In genomic region chr5:148297695-148298094, GRCh38 we compare ENCODE assay signal across 1 cellular context.
TF ChIP-seq lines count a peak whose summit lies in the region.

No MANE protein-coding gene starts in this region.

TF ChIP-seq in H1, 55 proteins besides CTCF, POLR2A, EP300 and RAD21:
- no peak for TF ChIP-seq BCL11A (IDR thresholded peaks at IDR 0.05; ENCODE audit: low read depth in 2 of 2, low read length in 2 of 2)
- TF ChIP-seq KDM5A (IDR thresholded peaks at IDR 0.05; ENCODE audit: low read length), result no peak
- no peak for TF ChIP-seq TAF7 (optimal IDR thresholded peaks at IDR 0.05; ENCODE audit: borderline replicate concordance, low read depth, low read length)
- no peak for TF ChIP-seq NRF1 (IDR thresholded peaks at IDR 0.05; ENCODE audit: low read depth, low read length)
- no peak for TF ChIP-seq CTBP2 (IDR thresholded peaks at IDR 0.05; ENCODE audit: borderline replicate concordance, insufficient read depth, insufficient read length, low read length)
- no peak for TF ChIP-seq JUND (IDR thresholded peaks at IDR 0.05; ENCODE audit: low read length)
- no peak for TF ChIP-seq MAFK (IDR thresholded peaks at IDR 0.05; ENCODE audit: low read depth, low read length)
- TF ChIP-seq, protein P1, sequence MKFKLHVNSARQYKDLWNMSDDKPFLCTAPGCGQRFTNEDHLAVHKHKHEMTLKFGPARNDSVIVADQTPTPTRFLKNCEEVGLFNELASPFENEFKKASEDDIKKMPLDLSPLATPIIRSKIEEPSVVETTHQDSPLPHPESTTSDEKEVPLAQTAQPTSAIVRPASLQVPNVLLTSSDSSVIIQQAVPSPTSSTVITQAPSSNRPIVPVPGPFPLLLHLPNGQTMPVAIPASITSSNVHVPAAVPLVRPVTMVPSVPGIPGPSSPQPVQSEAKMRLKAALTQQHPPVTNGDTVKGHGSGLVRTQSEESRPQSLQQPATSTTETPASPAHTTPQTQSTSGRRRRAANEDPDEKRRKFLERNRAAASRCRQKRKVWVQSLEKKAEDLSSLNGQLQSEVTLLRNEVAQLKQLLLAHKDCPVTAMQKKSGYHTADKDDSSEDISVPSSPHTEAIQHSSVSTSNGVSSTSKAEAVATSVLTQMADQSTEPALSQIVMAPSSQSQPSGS (IDR thresholded peaks at IDR 0.05; ENCODE audit: low read length), result no peak
- TF ChIP-seq, protein P2, sequence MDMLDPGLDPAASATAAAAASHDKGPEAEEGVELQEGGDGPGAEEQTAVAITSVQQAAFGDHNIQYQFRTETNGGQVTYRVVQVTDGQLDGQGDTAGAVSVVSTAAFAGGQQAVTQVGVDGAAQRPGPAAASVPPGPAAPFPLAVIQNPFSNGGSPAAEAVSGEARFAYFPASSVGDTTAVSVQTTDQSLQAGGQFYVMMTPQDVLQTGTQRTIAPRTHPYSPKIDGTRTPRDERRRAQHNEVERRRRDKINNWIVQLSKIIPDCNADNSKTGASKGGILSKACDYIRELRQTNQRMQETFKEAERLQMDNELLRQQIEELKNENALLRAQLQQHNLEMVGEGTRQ (IDR thresholded peaks at IDR 0.05; ENCODE audit: low read length), result no peak
- TF ChIP-seq FOSL1 (IDR thresholded peaks at IDR 0.05; ENCODE audit: insufficient read depth, low read depth, low read length), result no peak
- no peak for TF ChIP-seq SP4 (IDR thresholded peaks at IDR 0.05; ENCODE audit: low read length)
- no peak for TF ChIP-seq CHD2 (IDR thresholded peaks at IDR 0.05; ENCODE audit: low read length)
- TF ChIP-seq RNF2 (IDR thresholded peaks at IDR 0.05; ENCODE audit: borderline replicate concordance, low read depth, low read length, missing control alignments, poor library complexity, severe bottlenecking), result no peak
- TF ChIP-seq SUZ12 (IDR thresholded peaks at IDR 0.05; ENCODE audit: low read length), result no peak
- no peak for TF ChIP-seq GABPA (IDR thresholded peaks at IDR 0.05; ENCODE audit: borderline replicate concordance, insufficient read depth, low read length)
- TF ChIP-seq POU5F1 (IDR thresholded peaks at IDR 0.05; ENCODE audit: low read depth, low read length), result no peak
- no peak for TF ChIP-seq GTF2F1 (IDR thresholded peaks at IDR 0.05; ENCODE audit: borderline replicate concordance, low read depth, low read length)
- TF ChIP-seq TAF1 (IDR thresholded peaks at IDR 0.05; ENCODE audit: low read depth, low read length), result no peak
